Comparison of ENCODE assay signal across 16 cellular contexts in the genomic region with DNA sequence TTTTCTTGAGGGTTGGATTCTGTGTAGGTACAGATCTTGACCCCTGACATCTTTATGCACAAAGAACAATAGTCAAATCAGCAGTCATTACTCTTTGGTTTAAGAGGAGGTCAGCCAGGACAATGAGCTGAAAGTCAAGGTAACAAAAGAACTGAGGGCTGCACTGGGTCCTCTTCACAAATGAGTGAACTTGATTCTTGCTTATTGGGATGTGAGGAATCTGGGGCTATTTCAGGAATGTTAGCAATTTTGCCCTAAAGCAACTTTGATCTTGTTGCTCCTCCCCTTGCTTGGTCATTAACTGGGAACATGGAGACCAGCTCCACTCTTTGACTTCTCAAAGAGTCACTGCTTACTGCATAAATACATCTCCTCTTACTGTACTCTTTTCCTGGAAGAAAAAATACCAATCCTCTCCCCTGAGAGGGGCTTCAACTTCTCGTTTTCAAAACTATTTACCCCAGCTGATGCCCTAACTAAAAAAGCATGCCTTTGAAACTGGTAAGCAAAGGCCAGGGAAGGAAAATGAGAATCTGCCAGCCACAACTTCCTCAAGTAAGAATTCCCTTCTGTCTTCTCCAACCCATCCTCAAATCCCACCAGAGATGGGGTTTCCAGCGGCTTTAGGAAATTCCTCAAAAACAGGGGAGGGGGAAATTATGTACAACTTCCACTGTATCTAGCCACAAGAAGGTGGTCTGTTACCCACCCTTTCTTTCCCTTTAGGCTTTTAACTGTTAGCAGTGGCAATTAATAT.
DNase-seq lines count a peak whose midpoint lies in the region; ATAC-seq, FAIRE-seq and TF ChIP-seq lines count a peak whose summit lies in the region.
"Had no signal": no experiment of that assay in that cellular context is flagged by ENCODE, and none has a peak within 500 bp of the region (broad histone marks: within the 10 kb centered on the region; RNA-seq: fewer than 3 reads in every experiment).

No MANE protein-coding gene starts in this region.

- H3K4me1 Mint-ChIP-seq in nephron (peaks cover 68% of the 10 kb centered on the region), Calu3 (ENCODE audit: low read depth, unreplicated experiment) (peaks cover 7% of the 10 kb centered on the region)
- H3K4me1 Mint-ChIP-seq: CD4-positive, CD25-positive, alpha-beta regulatory T cell had no signal

- no peak for FAIRE-seq in RCC 7860 (lab: Jason Lieb, UNC)
- FAIRE-seq: endothelial cell of umbilical vein, H54, K562 had no signal

- DNase-seq in EL (peak; percentile 92), RCC 7860 (ENCODE audit: low spot score) (peak; percentile 47), epithelial cell of proximal tubule (ENCODE audit: low read depth) (peak; percentile 82), Calu3 (no peak), NCI-H748 (lab: John Stamatoyannopoulos, UW; ENCODE audit: unreplicated experiment) (no peak), OCI-M1 (lab: John Stamatoyannopoulos, UW) (no peak)
- DNase-seq: body of pancreas; CD4-positive, CD25-positive, alpha-beta regulatory T cell; naive thymus-derived CD8-positive, alpha-beta T cell; NCI-H2107 had no signal

- ATAC-seq in GM18909 (IDR thresholded peaks at IDR 0.05; ENCODE audit: poor library complexity, unreplicated experiment), result no peak
- ATAC-seq: K562; naive thymus-derived CD8-positive, alpha-beta T cell had no signal

- CTCF ChIA-PET in Calu3 (lab: Charles Lee), result no interaction called here

- H3K9me3 Mint-ChIP-seq in nephron (no peaks in the 10 kb centered on the region), Calu3 (ENCODE audit: low read depth, unreplicated experiment) (no peaks in the 10 kb centered on the region)
- H3K9me3 Mint-ChIP-seq: CD4-positive, CD25-positive, alpha-beta regulatory T cell; naive thymus-derived CD8-positive, alpha-beta T cell had no signal

- H3K4me3 ChIP-seq in epithelial cell of proximal tubule (ENCODE audit: low read depth, low read length), result no peak overlapping the region
- H3K4me3 ChIP-seq: body of pancreas, K562, vagina had no signal

- H3K36me3 Mint-ChIP-seq in nephron (ENCODE audit: low read depth) (no peaks in the 10 kb centered on the region), Calu3 (ENCODE audit: insufficient read depth, unreplicated experiment) (no peaks in the 10 kb centered on the region)
- H3K36me3 Mint-ChIP-seq: CD4-positive, CD25-positive, alpha-beta regulatory T cell; naive thymus-derived CD8-positive, alpha-beta T cell had no signal

- peaks cover 5% of the 10 kb centered on the region for H3K27me3 Mint-ChIP-seq in nephron (ENCODE audit: low read depth)
- no peaks in the 10 kb centered on the region for H3K27me3 Mint-ChIP-seq in Calu3 (ENCODE audit: unreplicated experiment)

- intact Hi-C loops in Calu3 (cut with micrococcal nuclease; ENCODE audit: unreplicated experiment), result no loop called here

- BruUV-seq in Calu3 (replicated peaks; lab: Mats Ljungman, UMichigan), result no TSS peak

- peak overlapping the region; percentile 83 to 95 (median 85) for H3K27ac Mint-ChIP-seq in nephron
- H3K27ac Mint-ChIP-seq in Calu3 (ENCODE audit: unreplicated experiment), result no peak overlapping the region
- H3K27ac Mint-ChIP-seq: CD4-positive, CD25-positive, alpha-beta regulatory T cell; naive thymus-derived CD8-positive, alpha-beta T cell had no signal

- H3K4me3 Mint-ChIP-seq in nephron (no peak overlapping the region), Calu3 (ENCODE audit: low read depth, unreplicated experiment) (no peak overlapping the region)
- H3K4me3 Mint-ChIP-seq: CD4-positive, CD25-positive, alpha-beta regulatory T cell; naive thymus-derived CD8-positive, alpha-beta T cell had no signal

- TF ChIP-seq CTCF in epithelial cell of proximal tubule (conservative IDR thresholded peaks at IDR 0.05; ENCODE audit: low read depth, low read length) (no peak), nephron (IDR thresholded peaks at IDR 0.05; ENCODE audit: unreplicated experiment in 3 of 3) (no peak), Calu3 (IDR thresholded peaks at IDR 0.05; ENCODE audit: unreplicated experiment) (no peak)

Comparison
In these comparisons a context has a peak if more than half of its experiments do, and no peak if none do; other contexts are left out.
1. DNase-seq: peak in EL (single experiment), RCC 7860 (single experiment) and epithelial cell of proximal tubule (single experiment); none in Calu3 (single experiment), NCI-H748 (single experiment) and OCI-M1 (single experiment).